ENCODE assay signal across 8 cellular contexts in genomic region chr4:55397024-55397520, GRCh38. TPM values are rescaled to one million over a fixed set of nuclear protein-coding genes. Genes with fewer than 3 reads are reported as not detected.
DNase-seq lines count a peak whose midpoint lies in the region; ATAC-seq and TF ChIP-seq lines count a peak whose summit lies in the region.

No MANE protein-coding gene starts in this region.

- peak overlapping the region; percentile 82 for H2AFZ ChIP-seq in DND-41 (ENCODE audit: low read depth, low read length)

- H3K4me1 ChIP-seq in DND-41 (ENCODE audit: insufficient read depth, low read length) = peaks cover 48% of the 10 kb centered on the region
- H3K4me1 ChIP-seq in mesendoderm (ENCODE audit: control insufficient read depth, low read depth, low read length) = no peaks in the 10 kb centered on the region
- no peaks in the 10 kb centered on the region for H3K4me1 ChIP-seq in aorta (ENCODE audit: control insufficient read depth in 1 of 2, insufficient read depth in 2 of 2, low read length in 2 of 2)

- H3K4me2 ChIP-seq in DND-41 (ENCODE audit: insufficient read depth, low read length) (peak overlapping the region; percentile 80), mesendoderm (ENCODE audit: low read length) (peak overlapping the region; percentile 96)

- H3K79me2 ChIP-seq in DND-41 (ENCODE audit: insufficient read depth, low read length) (peaks cover 61% of the 10 kb centered on the region), mesendoderm (ENCODE audit: control insufficient read depth, insufficient read depth, low read length) (peaks cover 48% of the 10 kb centered on the region)

- no peak overlapping the region for H2BK15ac ChIP-seq in mesendoderm (replicated peaks; ENCODE audit: low read depth)

- H4K20me1 ChIP-seq in DND-41 (ENCODE audit: insufficient read depth, low read length) = peaks cover 47% of the 10 kb centered on the region

- TF ChIP-seq CTCF in DND-41 (IDR thresholded peaks at IDR 0.05; ENCODE audit: borderline replicate concordance, extremely low read depth, low read length, poor library complexity, severe bottlenecking) (no peak), NB4 (IDR thresholded peaks at IDR 0.05; ENCODE audit: low read depth, low read length) (no peak)

- no CpG with 5 or more reads among the region's 9 CpGs for WGBS in mesendoderm (ENCODE audit: extremely low coverage, insufficient coverage, low lambda C conversion rate)
- WGBS in aorta, 2 donors = 1 to 3% methylated on average over 9 of the region's 9 CpGs

- peaks cover 35% of the 10 kb centered on the region for H3K36me3 ChIP-seq in DND-41 (ENCODE audit: insufficient read depth, low read length)
- no peaks in the 10 kb centered on the region for H3K36me3 ChIP-seq in mesendoderm (ENCODE audit: control insufficient read depth, insufficient read depth, low read length)
- no peaks in the 10 kb centered on the region for H3K36me3 ChIP-seq in aorta (ENCODE audit: control insufficient read depth in 1 of 2, insufficient read depth in 2 of 2, low read length in 1 of 2)

- peak overlapping the region; percentile 87 to 98 for H3K4me3 ChIP-seq in DND-41 (ENCODE audit: low read depth in 1 of 2, low read length in 2 of 2)
- peak overlapping the region; percentile 87 for H3K4me3 ChIP-seq in NB4 (ENCODE audit: low read depth, low read length)
- H3K4me3 ChIP-seq in mesendoderm (ENCODE audit: low read length) = peak overlapping the region; percentile 90
- peak overlapping the region; percentile 97 to 99 for H3K4me3 ChIP-seq in aorta (ENCODE audit: low read length in 2 of 2)

- H3K4ac ChIP-seq in mesendoderm (ENCODE audit: low read depth, low read length) = no peak overlapping the region

- H2BK5ac ChIP-seq in mesendoderm (ENCODE audit: low read length) = no peak overlapping the region

- peak overlapping the region; percentile 94 for H3K56ac ChIP-seq in mesendoderm (ENCODE audit: low read length)

- intact Hi-C loops in aorta (cut with DNase I) = loop anchor here (2.0 to 5.0 kb wide), 3 partner anchors 38 to 150 kb away; partner anchors contain the start of genes CLOCK (in 1 of the 2) and SRD5A3 (in 1 of the 2)

- H3K9ac ChIP-seq in DND-41 (ENCODE audit: low read depth, low read length) (peak overlapping the region; percentile 97), mesendoderm (ENCODE audit: low read length) (peak overlapping the region; percentile 87)

- no peak for TF ChIP-seq POLR2A in NB4 (IDR thresholded peaks at IDR 0.05; ENCODE audit: extremely low read depth, insufficient read length)
- TF ChIP-seq POLR2A in GM18505 (IDR thresholded peaks at IDR 0.05; ENCODE audit: borderline replicate concordance, extremely low read depth, insufficient read depth, insufficient read length) = no peak

- no peaks in the 10 kb centered on the region for H3K79me1 ChIP-seq in mesendoderm (ENCODE audit: low read length)

- H3K9me3 ChIP-seq in DND-41 (ENCODE audit: insufficient read depth, low read length, severe bottlenecking) = no peaks in the 10 kb centered on the region
- no peaks in the 10 kb centered on the region for H3K9me3 ChIP-seq in aorta (ENCODE audit: control insufficient read depth, low read length)

- no peaks in the 10 kb centered on the region for H3K27me3 ChIP-seq in DND-41 (ENCODE audit: insufficient read depth, low read length, poor library complexity)
- no peaks in the 10 kb centered on the region for H3K27me3 ChIP-seq in mesendoderm (ENCODE audit: insufficient read depth, low read length, poor library complexity)
- no peaks in the 10 kb centered on the region for H3K27me3 ChIP-seq in aorta (ENCODE audit: control insufficient read depth in 1 of 2, insufficient read depth in 2 of 2, low read length in 1 of 2)

- no peak overlapping the region for H2BK120ac ChIP-seq in mesendoderm (ENCODE audit: low read depth, low read length)

- ATAC-seq in DND-41 (ENCODE audit: insufficient read depth, low read depth) = no peak
- ATAC-seq in aorta (ENCODE audit: low FRiP score) = peak; percentile 46
- ATAC-seq in HG03457 (IDR thresholded peaks at IDR 0.05; ENCODE audit: unreplicated experiment) = no peak
- no peak for ATAC-seq in GM18505 (IDR thresholded peaks at IDR 0.05; ENCODE audit: unreplicated experiment)

- H3K27ac ChIP-seq in DND-41 (ENCODE audit: low read length) (peak overlapping the region; percentile 81), caudate nucleus (ENCODE audit: low read depth, low read length) (peak overlapping the region; percentile 95), mesendoderm (ENCODE audit: low read depth, low read length) (no peak overlapping the region), aorta (ENCODE audit: low read depth in 1 of 2, low read length in 2 of 2) (peak overlapping the region; percentile 83 to 95)

- no peak overlapping the region for H4K8ac ChIP-seq in mesendoderm (ENCODE audit: low read depth, low read length)

- no peak overlapping the region for H4K5ac ChIP-seq in mesendoderm (ENCODE audit: low read length)

- no peak for DNase-seq in DND-41
- peak; percentile 36 for DNase-seq in NB4 (ENCODE audit: low read depth)
- peak in 2 of 61 donors; percentile 3 to 27 for DNase-seq in caudate nucleus (lab: John Stamatoyannopoulos, UW)
- DNase-seq in mesendoderm = peak; percentile 14
- no peak for DNase-seq in aorta
- DNase-seq in activated CD4-positive, alpha-beta T cell treated with anti-CD3 and anti-CD28 coated beads for 4 hours = no peak

- no peak overlapping the region for H3K23ac ChIP-seq in mesendoderm (ENCODE audit: low read length)

- H3K18ac ChIP-seq in mesendoderm (ENCODE audit: low read length) = peak overlapping the region; percentile 85

- H2AK5ac ChIP-seq in mesendoderm (ENCODE audit: low read length) = no peak overlapping the region

RNA-seq across cellular contexts. Expression of gene TMEM165, which starts 1.3 kb away (rescaled TPM):
- polyA plus RNA-seq in mesendoderm (2013, experiment 1 of 2) = 56.3 TPM
- 55.1 TPM for polyA plus RNA-seq in mesendoderm (2013, experiment 2 of 2)
- 100 to 1,000 TPM; 183 to 204 TPM for total RNA-seq in aorta
- polyA plus RNA-seq in aorta = 10 to 100 TPM; 38.6 to 83.4 TPM

RNA-seq across cellular contexts. Expression of gene SRD5A3, which starts 51.0 kb away (rescaled TPM):
- 23.8 TPM for polyA plus RNA-seq in mesendoderm (2013, experiment 1 of 2)
- 24.5 TPM for polyA plus RNA-seq in mesendoderm (2013, experiment 2 of 2)
- 10 to 100 TPM in 1 of 2 donors, 1 to 10 TPM in 1; 8.4 to 11.7 TPM for total RNA-seq in aorta
- polyA plus RNA-seq in aorta = 1 to 10 TPM; 6.1 to 7.8 TPM

Comparison
In these comparisons a context has a peak if more than half of its experiments do, and no peak if none do; other contexts are left out.
1. DNase-seq: peak in NB4 (single experiment) and mesendoderm (single experiment); none in DND-41 (single experiment), aorta (0 of 2) and activated CD4-positive, alpha-beta T cell treated with anti-CD3 and anti-CD28 coated beads for 4 hours (0 of 2).
2. Peak in every context shown above with its lines, with median percentiles within 50 percentile points of each other: H3K4me3 ChIP-seq.